ENCODE assay signal across 19 cellular contexts in genomic region chr13:75250526-75251183, GRCh38.
DNase-seq lines count a peak whose midpoint lies in the region; ATAC-seq, FAIRE-seq and TF ChIP-seq lines count a peak whose summit lies in the region.
"Had no signal": no experiment of that assay in that cellular context is flagged by ENCODE, and none has a peak within 500 bp of the region (broad histone marks: within the 10 kb centered on the region; RNA-seq: fewer than 3 reads in every experiment).

No MANE protein-coding gene starts in this region.

- H3K79me2 ChIP-seq in mammary epithelial cell (ENCODE audit: insufficient read depth, low read length) (no peaks in the 10 kb centered on the region), hepatocyte (no peaks in the 10 kb centered on the region)

- H2AFZ ChIP-seq in mammary epithelial cell (ENCODE audit: low read depth, low read length) (no peak overlapping the region), hepatocyte (no peak overlapping the region)

- TF ChIP-seq POLR2A in breast epithelium (IDR thresholded peaks at IDR 0.05) (no peak), vagina (IDR thresholded peaks at IDR 0.05) (no peak)

- no peaks in the 10 kb centered on the region for H3K9me2 ChIP-seq in hepatocyte (replicated peaks; ENCODE audit: insufficient read depth)

- H3K36me3 ChIP-seq in breast epithelium (no peaks in the 10 kb centered on the region), mammary epithelial cell (ENCODE audit: insufficient read depth, low read length) (no peaks in the 10 kb centered on the region), vagina (no peaks in the 10 kb centered on the region), hepatocyte (replicated peaks; ENCODE audit: insufficient read depth, low read depth) (no peaks in the 10 kb centered on the region)
- H3K36me3 ChIP-seq: SJCRH30, suprapubic skin had no signal

- H3K9ac ChIP-seq in mammary epithelial cell (ENCODE audit: insufficient read depth, low read length), result no peak overlapping the region

- DNase-seq in MCF 10A (ENCODE audit: unreplicated experiment), result peak; percentile 61
- no peak for DNase-seq in breast epithelium (ENCODE audit: low spot score in 2 of 2)
- peak; percentile 53 for DNase-seq in mammary epithelial cell
- DNase-seq in left cardiac atrium, result no peak
- peak; percentile 11 for DNase-seq in urothelium cell line (ENCODE audit: low spot score)
- no peak for DNase-seq in vagina (ENCODE audit: extremely low spot score in 2 of 2)
- no peak for DNase-seq in NK-92 treated with Interleukin-12 subunit alpha and Interleukin-12 subunit beta, amount 100 ng/mL, for 24 hours (lab: John Stamatoyannopoulos, UW)
- no peak for DNase-seq in hepatocyte (ENCODE audit: low spot score)
- DNase-seq: activated CD4-positive, alpha-beta T cell treated with anti-CD3 and anti-CD28 coated beads for 48 hours; Caco-2; naive B cell; psoas muscle; SJCRH30; stimulated activated CD4-positive, alpha-beta T cell treated with anti-CD3 and anti-CD28 coated beads, Interleukin-1b, Interleukin-23, amount 100 ng/mL, for 48 hours; T1000 had no signal

- H3K4me1 ChIP-seq in breast epithelium (no peaks in the 10 kb centered on the region), mammary epithelial cell (ENCODE audit: insufficient read depth, low read length) (peaks cover 14% of the 10 kb centered on the region), vagina (no peaks in the 10 kb centered on the region), hepatocyte (ENCODE audit: insufficient read depth) (no peaks in the 10 kb centered on the region)
- H3K4me1 ChIP-seq: Caco-2, psoas muscle, SJCRH30 had no signal

- WGBS in mammary epithelial cell (ENCODE audit: low coverage, missing lambda C conversion rate), result 65% methylated on average over 7 of the region's 7 CpGs
- WGBS in hepatocyte (ENCODE audit: low lambda C conversion rate, missing lambda C conversion rate), result 91% methylated on average over 7 of the region's 7 CpGs

- peaks cover 5% of the 10 kb centered on the region for H3K9me3 Mint-ChIP-seq in MCF 10A (ENCODE audit: unreplicated experiment)

- POLR2A ChIA-PET in MCF 10A (lab: Yijun Ruan, JAX), result no interaction called here

- intact Hi-C loops in MCF 10A (cut with micrococcal nuclease) (loop anchor here (10.0 kb wide), 2 partner anchors 234 to 1116 kb away; partner anchors contain the start of genes KLF12 and TBC1D4), breast epithelium (cut with DNase I; ENCODE audit: low total_unique reads) (no loop called here), mammary epithelial cell (cut with micrococcal nuclease) (loop anchor here (2.0 kb wide), 1 partner anchor 568 kb away; no protein-coding TSS in a partner anchor), left cardiac atrium (cut with DNase I) (loop anchor here in 1 of 2 donors (10.0 kb wide), 1 partner anchor 1496 kb away; no protein-coding TSS in a partner anchor), vagina (cut with DNase I) (no loop called here)

- dilution Hi-C loops in mammary epithelial cell (cut with HindIII; ENCODE audit: low sequenced_read_pairs), result no loop called here

- in situ Hi-C loops in mammary epithelial cell (cut with MboI; ENCODE audit: low sequenced_read_pairs in 2 of 2), result no loop called here

- H3K4me3 Mint-ChIP-seq in MCF 10A (ENCODE audit: unreplicated experiment), result peak overlapping the region; percentile 53
- H3K4me3 Mint-ChIP-seq: activated naive CD8-positive, alpha-beta T cell; naive B cell had no signal

- peak overlapping the region; percentile 32 for H3K4me2 ChIP-seq in mammary epithelial cell (ENCODE audit: insufficient read depth, low read depth, low read length)
- H3K4me2 ChIP-seq in hepatocyte, result no peak overlapping the region

- H3K27me3 ChIP-seq in breast epithelium (no peaks in the 10 kb centered on the region), mammary epithelial cell (ENCODE audit: insufficient read depth, low read length) (peaks cover 8% of the 10 kb centered on the region), vagina (no peaks in the 10 kb centered on the region), hepatocyte (no peaks in the 10 kb centered on the region)
- H3K27me3 ChIP-seq: SJCRH30, suprapubic skin had no signal

- H3K4me1 Mint-ChIP-seq in MCF 10A (ENCODE audit: insufficient read depth, unreplicated experiment), result peaks cover 22% of the 10 kb centered on the region
- H3K4me1 Mint-ChIP-seq: naive B cell had no signal

- no peak for TF ChIP-seq CTCF in MCF 10A (IDR thresholded peaks at IDR 0.05; ENCODE audit: unreplicated experiment)
- no peak for TF ChIP-seq CTCF in breast epithelium (IDR thresholded peaks at IDR 0.05)
- no peak for TF ChIP-seq CTCF in mammary epithelial cell (conservative IDR thresholded peaks at IDR 0.05 in 1 of 2, IDR thresholded peaks at IDR 0.05 in 1 of 2; ENCODE audit: extremely low read depth in 1 of 2, insufficient read depth in 1 of 2, low read depth in 1 of 2, low read length in 2 of 2)
- no peak for TF ChIP-seq CTCF in vagina (IDR thresholded peaks at IDR 0.05)
- TF ChIP-seq CTCF in hepatocyte (IDR thresholded peaks at IDR 0.05; ENCODE audit: poor library complexity), result no peak

- H3K36me3 Mint-ChIP-seq in MCF 10A (ENCODE audit: insufficient read depth, unreplicated experiment), result no peaks in the 10 kb centered on the region

- H3K27ac Mint-ChIP-seq in MCF 10A (ENCODE audit: low read depth, unreplicated experiment), result peak overlapping the region; percentile 63
- H3K27ac Mint-ChIP-seq: activated naive CD8-positive, alpha-beta T cell had no signal

- no peaks in the 10 kb centered on the region for H4K20me1 ChIP-seq in mammary epithelial cell (ENCODE audit: insufficient read depth, low read length)
- H4K20me1 ChIP-seq in hepatocyte (ENCODE audit: insufficient read depth, poor library complexity, severe bottlenecking), result no peaks in the 10 kb centered on the region

- CTCF ChIA-PET in MCF 10A (lab: Yijun Ruan, JAX) (interaction anchor here (0.5 to 0.6 kb wide), 4 partner anchors 962 to 1529 kb away, joined by 3 to 5 read pairs (median 4); no protein-coding TSS in a partner anchor), mammary epithelial cell (lab: Charles Lee; ENCODE audit: low non-redundant PET) (no interaction called here)

- BruUV-seq in MCF 10A (replicated peaks; lab: Mats Ljungman, UMichigan) (no TSS peak), mammary epithelial cell (replicated peaks; lab: Mats Ljungman, UMichigan) (no TSS peak)

- FAIRE-seq in urothelium cell line (lab: Jason Lieb, UNC), result no peak

- H3K9me3 ChIP-seq in breast epithelium (peaks cover 4 to 6% of the 10 kb centered on the region in 2 donors), mammary epithelial cell (replicated peaks; ENCODE audit: insufficient read depth, low read length) (no peaks in the 10 kb centered on the region), vagina (no peaks in the 10 kb centered on the region), hepatocyte (ENCODE audit: low read depth) (no peaks in the 10 kb centered on the region)
- H3K9me3 ChIP-seq: psoas muscle, SJCRH30, suprapubic skin had no signal

- no peaks in the 10 kb centered on the region for H3K27me3 Mint-ChIP-seq in MCF 10A (ENCODE audit: insufficient read depth, unreplicated experiment)

- H3K4me3 ChIP-seq in breast epithelium (no peak overlapping the region), mammary epithelial cell (replicated peaks in 1 of 3; ENCODE audit: insufficient read depth in 1 of 3, low read depth in 2 of 3, low read length in 3 of 3) (no peak overlapping the region), vagina (no peak overlapping the region), hepatocyte (no peak overlapping the region)
- H3K4me3 ChIP-seq: psoas muscle, SJCRH30, suprapubic skin had no signal

- H3K27ac ChIP-seq in breast epithelium, result no peak overlapping the region
- no peak overlapping the region for H3K27ac ChIP-seq in mammary epithelial cell (ENCODE audit: insufficient read depth, low read depth, low read length)
- H3K27ac ChIP-seq in vagina, result no peak overlapping the region
- H3K27ac ChIP-seq in hepatocyte, result no peak overlapping the region
- H3K27ac ChIP-seq: 22Rv1, psoas muscle, SJCRH30, suprapubic skin had no signal

- peak; percentile 34 to 90 for ATAC-seq in left cardiac atrium
- ATAC-seq: left lobe of liver, psoas muscle had no signal

Comparison
In these comparisons a context has a peak if more than half of its experiments do, and no peak if none do; other contexts are left out.
1. DNase-seq: peak in MCF 10A (single experiment), mammary epithelial cell (single experiment) and urothelium cell line (single experiment); none in breast epithelium (0 of 2), left cardiac atrium (single experiment), vagina (0 of 2), NK-92 treated with Interleukin-12 subunit alpha and Interleukin-12 subunit beta, amount 100 ng/mL, for 24 hours (single experiment) and hepatocyte (single experiment).
2. intact Hi-C loops: an anchor here in MCF 10A (10.0 kb wide) and mammary epithelial cell (2.0 kb wide); none called in breast epithelium and vagina.